In the genomic region with DNA sequence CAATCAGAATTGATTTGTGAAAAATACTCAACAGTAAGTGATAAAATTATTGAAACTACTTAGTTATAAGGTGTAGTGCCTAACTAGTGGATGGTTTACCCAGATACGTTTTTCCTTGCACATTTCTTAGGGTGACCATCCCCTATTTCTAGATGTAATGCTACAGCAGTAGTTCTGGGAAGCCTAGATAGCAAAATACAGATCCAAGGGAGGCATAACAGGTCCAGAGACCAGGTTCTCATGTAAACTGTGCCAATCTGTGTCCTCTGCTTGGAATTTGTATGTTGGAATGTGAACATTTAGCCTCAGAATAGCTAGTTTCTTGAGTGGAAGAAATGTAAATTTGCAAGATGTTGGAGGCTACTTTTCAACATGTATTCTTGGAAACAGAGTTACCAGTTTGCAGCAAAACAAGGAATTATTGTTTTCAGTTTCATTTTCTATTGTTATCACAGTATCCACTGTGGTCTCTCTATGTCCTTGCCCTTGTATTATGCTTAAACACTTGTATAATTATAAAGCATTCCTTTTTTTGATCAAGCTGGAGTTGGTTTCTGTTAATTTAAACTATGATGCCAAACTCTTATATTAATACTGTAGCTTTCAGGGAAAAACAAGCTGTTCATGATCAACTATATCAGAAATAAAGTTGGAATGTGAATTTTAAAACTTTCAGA, we compare ENCODE assay signal across 1 cellular context.
TF ChIP-seq lines count a peak whose summit lies in the region.

No MANE protein-coding gene starts in this region.

TF ChIP-seq in SK-N-SH, 30 proteins besides CTCF, POLR2A, EP300 and RAD21:
- no peak for TF ChIP-seq RXRA (IDR thresholded peaks at IDR 0.05; ENCODE audit: borderline replicate concordance, low read depth)
- TF ChIP-seq, protein P1, sequence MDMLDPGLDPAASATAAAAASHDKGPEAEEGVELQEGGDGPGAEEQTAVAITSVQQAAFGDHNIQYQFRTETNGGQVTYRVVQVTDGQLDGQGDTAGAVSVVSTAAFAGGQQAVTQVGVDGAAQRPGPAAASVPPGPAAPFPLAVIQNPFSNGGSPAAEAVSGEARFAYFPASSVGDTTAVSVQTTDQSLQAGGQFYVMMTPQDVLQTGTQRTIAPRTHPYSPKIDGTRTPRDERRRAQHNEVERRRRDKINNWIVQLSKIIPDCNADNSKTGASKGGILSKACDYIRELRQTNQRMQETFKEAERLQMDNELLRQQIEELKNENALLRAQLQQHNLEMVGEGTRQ (IDR thresholded peaks at IDR 0.05; ENCODE audit: borderline replicate concordance, low read depth, low read length), result no peak
- TF ChIP-seq SIN3A (IDR thresholded peaks at IDR 0.05; ENCODE audit: borderline replicate concordance, low read depth, low read length), result no peak
- no peak for TF ChIP-seq SMC3 (IDR thresholded peaks at IDR 0.05; ENCODE audit: low read depth, low read length)
- TF ChIP-seq, protein P2, sequence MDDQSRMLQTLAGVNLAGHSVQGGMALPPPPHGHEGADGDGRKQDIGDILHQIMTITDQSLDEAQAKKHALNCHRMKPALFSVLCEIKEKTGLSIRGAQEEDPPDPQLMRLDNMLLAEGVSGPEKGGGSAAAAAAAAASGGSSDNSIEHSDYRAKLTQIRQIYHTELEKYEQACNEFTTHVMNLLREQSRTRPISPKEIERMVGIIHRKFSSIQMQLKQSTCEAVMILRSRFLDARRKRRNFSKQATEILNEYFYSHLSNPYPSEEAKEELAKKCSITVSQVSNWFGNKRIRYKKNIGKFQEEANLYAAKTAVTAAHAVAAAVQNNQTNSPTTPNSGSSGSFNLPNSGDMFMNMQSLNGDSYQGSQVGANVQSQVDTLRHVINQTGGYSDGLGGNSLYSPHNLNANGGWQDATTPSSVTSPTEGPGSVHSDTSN (IDR thresholded peaks at IDR 0.05), result no peak
- TF ChIP-seq JUND (IDR thresholded peaks at IDR 0.05), result no peak
- TF ChIP-seq RFX5 (IDR thresholded peaks at IDR 0.05; ENCODE audit: low read length), result no peak
- TF ChIP-seq, protein P3, sequence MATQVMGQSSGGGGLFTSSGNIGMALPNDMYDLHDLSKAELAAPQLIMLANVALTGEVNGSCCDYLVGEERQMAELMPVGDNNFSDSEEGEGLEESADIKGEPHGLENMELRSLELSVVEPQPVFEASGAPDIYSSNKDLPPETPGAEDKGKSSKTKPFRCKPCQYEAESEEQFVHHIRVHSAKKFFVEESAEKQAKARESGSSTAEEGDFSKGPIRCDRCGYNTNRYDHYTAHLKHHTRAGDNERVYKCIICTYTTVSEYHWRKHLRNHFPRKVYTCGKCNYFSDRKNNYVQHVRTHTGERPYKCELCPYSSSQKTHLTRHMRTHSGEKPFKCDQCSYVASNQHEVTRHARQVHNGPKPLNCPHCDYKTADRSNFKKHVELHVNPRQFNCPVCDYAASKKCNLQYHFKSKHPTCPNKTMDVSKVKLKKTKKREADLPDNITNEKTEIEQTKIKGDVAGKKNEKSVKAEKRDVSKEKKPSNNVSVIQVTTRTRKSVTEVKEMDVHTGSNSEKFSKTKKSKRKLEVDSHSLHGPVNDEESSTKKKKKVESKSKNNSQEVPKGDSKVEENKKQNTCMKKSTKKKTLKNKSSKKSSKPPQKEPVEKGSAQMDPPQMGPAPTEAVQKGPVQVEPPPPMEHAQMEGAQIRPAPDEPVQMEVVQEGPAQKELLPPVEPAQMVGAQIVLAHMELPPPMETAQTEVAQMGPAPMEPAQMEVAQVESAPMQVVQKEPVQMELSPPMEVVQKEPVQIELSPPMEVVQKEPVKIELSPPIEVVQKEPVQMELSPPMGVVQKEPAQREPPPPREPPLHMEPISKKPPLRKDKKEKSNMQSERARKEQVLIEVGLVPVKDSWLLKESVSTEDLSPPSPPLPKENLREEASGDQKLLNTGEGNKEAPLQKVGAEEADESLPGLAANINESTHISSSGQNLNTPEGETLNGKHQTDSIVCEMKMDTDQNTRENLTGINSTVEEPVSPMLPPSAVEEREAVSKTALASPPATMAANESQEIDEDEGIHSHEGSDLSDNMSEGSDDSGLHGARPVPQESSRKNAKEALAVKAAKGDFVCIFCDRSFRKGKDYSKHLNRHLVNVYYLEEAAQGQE (IDR thresholded peaks at IDR 0.05; ENCODE audit: low read depth, low read length), result no peak
- no peak for TF ChIP-seq YY1 (IDR thresholded peaks at IDR 0.05; ENCODE audit: low read depth)
- TF ChIP-seq GABPA (IDR thresholded peaks at IDR 0.05; ENCODE audit: low read depth), result no peak
- TF ChIP-seq, protein P4, sequence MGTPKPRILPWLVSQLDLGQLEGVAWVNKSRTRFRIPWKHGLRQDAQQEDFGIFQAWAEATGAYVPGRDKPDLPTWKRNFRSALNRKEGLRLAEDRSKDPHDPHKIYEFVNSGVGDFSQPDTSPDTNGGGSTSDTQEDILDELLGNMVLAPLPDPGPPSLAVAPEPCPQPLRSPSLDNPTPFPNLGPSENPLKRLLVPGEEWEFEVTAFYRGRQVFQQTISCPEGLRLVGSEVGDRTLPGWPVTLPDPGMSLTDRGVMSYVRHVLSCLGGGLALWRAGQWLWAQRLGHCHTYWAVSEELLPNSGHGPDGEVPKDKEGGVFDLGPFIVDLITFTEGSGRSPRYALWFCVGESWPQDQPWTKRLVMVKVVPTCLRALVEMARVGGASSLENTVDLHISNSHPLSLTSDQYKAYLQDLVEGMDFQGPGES (IDR thresholded peaks at IDR 0.05; ENCODE audit: low read depth, low read length), result no peak
- TF ChIP-seq FOXJ3 (CRISPR knock-in tag; IDR thresholded peaks at IDR 0.05), result no peak
- no peak for TF ChIP-seq ELF1 (IDR thresholded peaks at IDR 0.05)
- no peak for TF ChIP-seq EZH2phosphoT487 (IDR thresholded peaks at IDR 0.05; ENCODE audit: borderline replicate concordance, low read depth)
- TF ChIP-seq FOXM1 (IDR thresholded peaks at IDR 0.05; ENCODE audit: low read depth), result no peak
- TF ChIP-seq MEF2A (IDR thresholded peaks at IDR 0.05; ENCODE audit: borderline replicate concordance, low read depth), result no peak
- TF ChIP-seq, protein P5, sequence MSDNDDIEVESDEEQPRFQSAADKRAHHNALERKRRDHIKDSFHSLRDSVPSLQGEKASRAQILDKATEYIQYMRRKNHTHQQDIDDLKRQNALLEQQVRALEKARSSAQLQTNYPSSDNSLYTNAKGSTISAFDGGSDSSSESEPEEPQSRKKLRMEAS (IDR thresholded peaks at IDR 0.05; ENCODE audit: low read depth), result no peak
TF ChIP-seq in SK-N-SH: peak in this region for 0.
